2 cellular contexts compared by ENCODE assay signal in the genomic region with DNA sequence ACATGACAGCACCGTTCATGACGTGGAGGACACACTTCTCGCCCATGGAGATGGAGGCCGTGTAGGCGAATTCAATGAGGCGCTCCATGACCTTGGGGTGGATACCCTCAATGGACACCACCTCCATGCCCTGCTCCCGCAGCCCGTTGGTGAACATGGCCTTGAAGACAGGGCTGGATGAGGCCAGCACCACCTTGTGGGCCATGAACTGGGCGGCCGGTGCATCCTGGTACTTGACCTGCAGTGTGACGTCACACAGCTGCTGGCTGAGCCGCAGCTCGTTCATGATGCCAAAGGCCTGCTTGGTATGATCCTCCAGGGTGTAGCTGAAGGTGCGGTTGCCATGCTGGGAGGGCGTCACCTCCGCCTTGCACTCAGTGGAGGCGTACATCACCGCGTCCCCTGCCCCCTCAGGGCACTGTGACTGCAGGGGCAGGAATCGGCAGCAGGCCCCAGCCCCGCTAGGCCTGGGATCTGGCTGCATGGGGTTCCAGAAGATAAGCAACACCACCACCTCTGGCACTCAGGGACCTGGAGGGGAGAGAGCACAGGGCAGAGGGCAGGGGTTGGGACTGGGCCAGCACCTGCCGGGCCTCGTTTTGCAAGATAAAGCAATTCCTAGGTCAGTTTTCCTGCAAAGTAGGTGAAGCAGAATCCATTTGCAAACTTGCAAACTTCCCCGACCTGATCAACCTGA.
TF ChIP-seq lines count a peak whose summit lies in the region.

No MANE protein-coding gene starts in this region.

TF ChIP-seq in GM23338, 12 proteins besides CTCF, POLR2A, EP300 and RAD21:
- TF ChIP-seq STAT1 (IDR thresholded peaks at IDR 0.05; ENCODE audit: unreplicated experiment) (no peak), CREB1 (CRISPR knock-in tag; IDR thresholded peaks at IDR 0.05; ENCODE audit: low read depth) (peak; percentile 42; the same call in 1 of the 2 replicates)

TF ChIP-seq in K562, 482 proteins besides CTCF, POLR2A, EP300 and RAD21:
- no peak for TF ChIP-seq DNMT1 (IDR thresholded peaks at IDR 0.05)
- TF ChIP-seq ZNF3 (CRISPR knock-in tag; IDR thresholded peaks at IDR 0.05) = no peak
- TF ChIP-seq, protein P1, sequence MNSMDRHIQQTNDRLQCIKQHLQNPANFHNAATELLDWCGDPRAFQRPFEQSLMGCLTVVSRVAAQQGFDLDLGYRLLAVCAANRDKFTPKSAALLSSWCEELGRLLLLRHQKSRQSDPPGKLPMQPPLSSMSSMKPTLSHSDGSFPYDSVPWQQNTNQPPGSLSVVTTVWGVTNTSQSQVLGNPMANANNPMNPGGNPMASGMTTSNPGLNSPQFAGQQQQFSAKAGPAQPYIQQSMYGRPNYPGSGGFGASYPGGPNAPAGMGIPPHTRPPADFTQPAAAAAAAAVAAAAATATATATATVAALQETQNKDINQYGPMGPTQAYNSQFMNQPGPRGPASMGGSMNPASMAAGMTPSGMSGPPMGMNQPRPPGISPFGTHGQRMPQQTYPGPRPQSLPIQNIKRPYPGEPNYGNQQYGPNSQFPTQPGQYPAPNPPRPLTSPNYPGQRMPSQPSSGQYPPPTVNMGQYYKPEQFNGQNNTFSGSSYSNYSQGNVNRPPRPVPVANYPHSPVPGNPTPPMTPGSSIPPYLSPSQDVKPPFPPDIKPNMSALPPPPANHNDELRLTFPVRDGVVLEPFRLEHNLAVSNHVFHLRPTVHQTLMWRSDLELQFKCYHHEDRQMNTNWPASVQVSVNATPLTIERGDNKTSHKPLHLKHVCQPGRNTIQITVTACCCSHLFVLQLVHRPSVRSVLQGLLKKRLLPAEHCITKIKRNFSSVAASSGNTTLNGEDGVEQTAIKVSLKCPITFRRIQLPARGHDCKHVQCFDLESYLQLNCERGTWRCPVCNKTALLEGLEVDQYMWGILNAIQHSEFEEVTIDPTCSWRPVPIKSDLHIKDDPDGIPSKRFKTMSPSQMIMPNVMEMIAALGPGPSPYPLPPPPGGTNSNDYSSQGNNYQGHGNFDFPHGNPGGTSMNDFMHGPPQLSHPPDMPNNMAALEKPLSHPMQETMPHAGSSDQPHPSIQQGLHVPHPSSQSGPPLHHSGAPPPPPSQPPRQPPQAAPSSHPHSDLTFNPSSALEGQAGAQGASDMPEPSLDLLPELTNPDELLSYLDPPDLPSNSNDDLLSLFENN (IDR thresholded peaks at IDR 0.05; ENCODE audit: low read depth in 2 of 2, low read length in 2 of 2) = no peak
- TF ChIP-seq RNF2 (IDR thresholded peaks at IDR 0.05) = no peak
- TF ChIP-seq, protein P2, sequence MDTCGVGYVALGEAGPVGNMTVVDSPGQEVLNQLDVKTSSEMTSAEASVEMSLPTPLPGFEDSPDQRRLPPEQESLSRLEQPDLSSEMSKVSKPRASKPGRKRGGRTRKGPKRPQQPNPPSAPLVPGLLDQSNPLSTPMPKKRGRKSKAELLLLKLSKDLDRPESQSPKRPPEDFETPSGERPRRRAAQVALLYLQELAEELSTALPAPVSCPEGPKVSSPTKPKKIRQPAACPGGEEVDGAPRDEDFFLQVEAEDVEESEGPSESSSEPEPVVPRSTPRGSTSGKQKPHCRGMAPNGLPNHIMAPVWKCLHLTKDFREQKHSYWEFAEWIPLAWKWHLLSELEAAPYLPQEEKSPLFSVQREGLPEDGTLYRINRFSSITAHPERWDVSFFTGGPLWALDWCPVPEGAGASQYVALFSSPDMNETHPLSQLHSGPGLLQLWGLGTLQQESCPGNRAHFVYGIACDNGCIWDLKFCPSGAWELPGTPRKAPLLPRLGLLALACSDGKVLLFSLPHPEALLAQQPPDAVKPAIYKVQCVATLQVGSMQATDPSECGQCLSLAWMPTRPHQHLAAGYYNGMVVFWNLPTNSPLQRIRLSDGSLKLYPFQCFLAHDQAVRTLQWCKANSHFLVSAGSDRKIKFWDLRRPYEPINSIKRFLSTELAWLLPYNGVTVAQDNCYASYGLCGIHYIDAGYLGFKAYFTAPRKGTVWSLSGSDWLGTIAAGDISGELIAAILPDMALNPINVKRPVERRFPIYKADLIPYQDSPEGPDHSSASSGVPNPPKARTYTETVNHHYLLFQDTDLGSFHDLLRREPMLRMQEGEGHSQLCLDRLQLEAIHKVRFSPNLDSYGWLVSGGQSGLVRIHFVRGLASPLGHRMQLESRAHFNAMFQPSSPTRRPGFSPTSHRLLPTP (IDR thresholded peaks at IDR 0.05; ENCODE audit: borderline replicate concordance, extremely low read depth, insufficient read length) = no peak
- TF ChIP-seq SRSF7 (optimal IDR thresholded peaks at IDR 0.05; ENCODE audit: low read depth, low read length) = no peak
- TF ChIP-seq, protein P3, sequence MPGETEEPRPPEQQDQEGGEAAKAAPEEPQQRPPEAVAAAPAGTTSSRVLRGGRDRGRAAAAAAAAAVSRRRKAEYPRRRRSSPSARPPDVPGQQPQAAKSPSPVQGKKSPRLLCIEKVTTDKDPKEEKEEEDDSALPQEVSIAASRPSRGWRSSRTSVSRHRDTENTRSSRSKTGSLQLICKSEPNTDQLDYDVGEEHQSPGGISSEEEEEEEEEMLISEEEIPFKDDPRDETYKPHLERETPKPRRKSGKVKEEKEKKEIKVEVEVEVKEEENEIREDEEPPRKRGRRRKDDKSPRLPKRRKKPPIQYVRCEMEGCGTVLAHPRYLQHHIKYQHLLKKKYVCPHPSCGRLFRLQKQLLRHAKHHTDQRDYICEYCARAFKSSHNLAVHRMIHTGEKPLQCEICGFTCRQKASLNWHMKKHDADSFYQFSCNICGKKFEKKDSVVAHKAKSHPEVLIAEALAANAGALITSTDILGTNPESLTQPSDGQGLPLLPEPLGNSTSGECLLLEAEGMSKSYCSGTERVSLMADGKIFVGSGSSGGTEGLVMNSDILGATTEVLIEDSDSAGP (CRISPR knock-in tag; IDR thresholded peaks at IDR 0.05) = no peak
- no peak for TF ChIP-seq PHF21A (IDR thresholded peaks at IDR 0.05; ENCODE audit: borderline replicate concordance, low read depth)
- no peak for TF ChIP-seq TOE1 (IDR thresholded peaks at IDR 0.05; ENCODE audit: borderline replicate concordance)
- TF ChIP-seq TOE1 (CRISPR knock-in tag; IDR thresholded peaks at IDR 0.05; ENCODE audit: borderline replicate concordance, low read depth) = no peak
- TF ChIP-seq RBM17 (IDR thresholded peaks at IDR 0.05; ENCODE audit: borderline replicate concordance, low read depth, low read length) = no peak
- TF ChIP-seq, protein P4, sequence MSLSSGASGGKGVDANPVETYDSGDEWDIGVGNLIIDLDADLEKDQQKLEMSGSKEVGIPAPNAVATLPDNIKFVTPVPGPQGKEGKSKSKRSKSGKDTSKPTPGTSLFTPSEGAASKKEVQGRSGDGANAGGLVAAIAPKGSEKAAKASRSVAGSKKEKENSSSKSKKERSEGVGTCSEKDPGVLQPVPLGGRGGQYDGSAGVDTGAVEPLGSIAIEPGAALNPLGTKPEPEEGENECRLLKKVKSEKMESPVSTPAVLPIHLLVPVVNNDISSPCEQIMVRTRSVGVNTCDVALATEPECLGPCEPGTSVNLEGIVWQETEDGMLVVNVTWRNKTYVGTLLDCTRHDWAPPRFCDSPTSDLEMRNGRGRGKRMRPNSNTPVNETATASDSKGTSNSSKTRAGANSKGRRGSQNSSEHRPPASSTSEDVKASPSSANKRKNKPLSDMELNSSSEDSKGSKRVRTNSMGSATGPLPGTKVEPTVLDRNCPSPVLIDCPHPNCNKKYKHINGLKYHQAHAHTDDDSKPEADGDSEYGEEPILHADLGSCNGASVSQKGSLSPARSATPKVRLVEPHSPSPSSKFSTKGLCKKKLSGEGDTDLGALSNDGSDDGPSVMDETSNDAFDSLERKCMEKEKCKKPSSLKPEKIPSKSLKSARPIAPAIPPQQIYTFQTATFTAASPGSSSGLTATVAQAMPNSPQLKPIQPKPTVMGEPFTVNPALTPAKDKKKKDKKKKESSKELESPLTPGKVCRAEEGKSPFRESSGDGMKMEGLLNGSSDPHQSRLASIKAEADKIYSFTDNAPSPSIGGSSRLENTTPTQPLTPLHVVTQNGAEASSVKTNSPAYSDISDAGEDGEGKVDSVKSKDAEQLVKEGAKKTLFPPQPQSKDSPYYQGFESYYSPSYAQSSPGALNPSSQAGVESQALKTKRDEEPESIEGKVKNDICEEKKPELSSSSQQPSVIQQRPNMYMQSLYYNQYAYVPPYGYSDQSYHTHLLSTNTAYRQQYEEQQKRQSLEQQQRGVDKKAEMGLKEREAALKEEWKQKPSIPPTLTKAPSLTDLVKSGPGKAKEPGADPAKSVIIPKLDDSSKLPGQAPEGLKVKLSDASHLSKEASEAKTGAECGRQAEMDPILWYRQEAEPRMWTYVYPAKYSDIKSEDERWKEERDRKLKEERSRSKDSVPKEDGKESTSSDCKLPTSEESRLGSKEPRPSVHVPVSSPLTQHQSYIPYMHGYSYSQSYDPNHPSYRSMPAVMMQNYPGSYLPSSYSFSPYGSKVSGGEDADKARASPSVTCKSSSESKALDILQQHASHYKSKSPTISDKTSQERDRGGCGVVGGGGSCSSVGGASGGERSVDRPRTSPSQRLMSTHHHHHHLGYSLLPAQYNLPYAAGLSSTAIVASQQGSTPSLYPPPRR (CRISPR knock-in tag; IDR thresholded peaks at IDR 0.05; ENCODE audit: borderline replicate concordance) = no peak
- TF ChIP-seq NCOA2 (IDR thresholded peaks at IDR 0.05; ENCODE audit: partially characterized antibody in 2 of 2) = no peak
- TF ChIP-seq, protein P5, sequence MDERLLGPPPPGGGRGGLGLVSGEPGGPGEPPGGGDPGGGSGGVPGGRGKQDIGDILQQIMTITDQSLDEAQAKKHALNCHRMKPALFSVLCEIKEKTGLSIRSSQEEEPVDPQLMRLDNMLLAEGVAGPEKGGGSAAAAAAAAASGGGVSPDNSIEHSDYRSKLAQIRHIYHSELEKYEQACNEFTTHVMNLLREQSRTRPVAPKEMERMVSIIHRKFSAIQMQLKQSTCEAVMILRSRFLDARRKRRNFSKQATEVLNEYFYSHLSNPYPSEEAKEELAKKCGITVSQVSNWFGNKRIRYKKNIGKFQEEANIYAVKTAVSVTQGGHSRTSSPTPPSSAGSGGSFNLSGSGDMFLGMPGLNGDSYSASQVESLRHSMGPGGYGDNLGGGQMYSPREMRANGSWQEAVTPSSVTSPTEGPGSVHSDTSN (CRISPR knock-in tag; IDR thresholded peaks at IDR 0.05; ENCODE audit: low read depth) = no peak
- TF ChIP-seq, protein P5 (tag; conservative IDR thresholded peaks at IDR 0.05; ENCODE audit: low read depth) = no peak
- TF ChIP-seq, protein P6, sequence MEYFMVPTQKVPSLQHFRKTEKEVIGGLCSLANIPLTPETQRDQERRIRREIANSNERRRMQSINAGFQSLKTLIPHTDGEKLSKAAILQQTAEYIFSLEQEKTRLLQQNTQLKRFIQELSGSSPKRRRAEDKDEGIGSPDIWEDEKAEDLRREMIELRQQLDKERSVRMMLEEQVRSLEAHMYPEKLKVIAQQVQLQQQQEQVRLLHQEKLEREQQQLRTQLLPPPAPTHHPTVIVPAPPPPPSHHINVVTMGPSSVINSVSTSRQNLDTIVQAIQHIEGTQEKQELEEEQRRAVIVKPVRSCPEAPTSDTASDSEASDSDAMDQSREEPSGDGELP (CRISPR knock-in tag; IDR thresholded peaks at IDR 0.05; ENCODE audit: borderline replicate concordance) = peak; percentile 19; the same call in 1 of the 2 replicates
- no peak for TF ChIP-seq ZNF76 (CRISPR knock-in tag; IDR thresholded peaks at IDR 0.05; ENCODE audit: borderline replicate concordance)
- no peak for TF ChIP-seq CXXC5 (CRISPR knock-in tag; IDR thresholded peaks at IDR 0.05)
- peak; percentile 54 for TF ChIP-seq POLR2G (IDR thresholded peaks at IDR 0.05; ENCODE audit: low read depth, low read length)
- TF ChIP-seq U2AF2 (optimal IDR thresholded peaks at IDR 0.05; ENCODE audit: low read depth, low read length) = no peak
- TF ChIP-seq, protein P7, sequence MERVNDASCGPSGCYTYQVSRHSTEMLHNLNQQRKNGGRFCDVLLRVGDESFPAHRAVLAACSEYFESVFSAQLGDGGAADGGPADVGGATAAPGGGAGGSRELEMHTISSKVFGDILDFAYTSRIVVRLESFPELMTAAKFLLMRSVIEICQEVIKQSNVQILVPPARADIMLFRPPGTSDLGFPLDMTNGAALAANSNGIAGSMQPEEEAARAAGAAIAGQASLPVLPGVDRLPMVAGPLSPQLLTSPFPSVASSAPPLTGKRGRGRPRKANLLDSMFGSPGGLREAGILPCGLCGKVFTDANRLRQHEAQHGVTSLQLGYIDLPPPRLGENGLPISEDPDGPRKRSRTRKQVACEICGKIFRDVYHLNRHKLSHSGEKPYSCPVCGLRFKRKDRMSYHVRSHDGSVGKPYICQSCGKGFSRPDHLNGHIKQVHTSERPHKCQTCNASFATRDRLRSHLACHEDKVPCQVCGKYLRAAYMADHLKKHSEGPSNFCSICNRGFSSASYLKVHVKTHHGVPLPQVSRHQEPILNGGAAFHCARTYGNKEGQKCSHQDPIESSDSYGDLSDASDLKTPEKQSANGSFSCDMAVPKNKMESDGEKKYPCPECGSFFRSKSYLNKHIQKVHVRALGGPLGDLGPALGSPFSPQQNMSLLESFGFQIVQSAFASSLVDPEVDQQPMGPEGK (CRISPR knock-in tag; IDR thresholded peaks at IDR 0.05; ENCODE audit: borderline replicate concordance) = no peak
- TF ChIP-seq ZNF584 (CRISPR knock-in tag; IDR thresholded peaks at IDR 0.05; ENCODE audit: low read depth) = no peak
- peak; percentile 62 for TF ChIP-seq RBFOX2 (IDR thresholded peaks at IDR 0.05; ENCODE audit: low read depth, low read length)
- TF ChIP-seq ZFP1 (CRISPR knock-in tag; IDR thresholded peaks at IDR 0.05) = no peak
- TF ChIP-seq, protein P8, sequence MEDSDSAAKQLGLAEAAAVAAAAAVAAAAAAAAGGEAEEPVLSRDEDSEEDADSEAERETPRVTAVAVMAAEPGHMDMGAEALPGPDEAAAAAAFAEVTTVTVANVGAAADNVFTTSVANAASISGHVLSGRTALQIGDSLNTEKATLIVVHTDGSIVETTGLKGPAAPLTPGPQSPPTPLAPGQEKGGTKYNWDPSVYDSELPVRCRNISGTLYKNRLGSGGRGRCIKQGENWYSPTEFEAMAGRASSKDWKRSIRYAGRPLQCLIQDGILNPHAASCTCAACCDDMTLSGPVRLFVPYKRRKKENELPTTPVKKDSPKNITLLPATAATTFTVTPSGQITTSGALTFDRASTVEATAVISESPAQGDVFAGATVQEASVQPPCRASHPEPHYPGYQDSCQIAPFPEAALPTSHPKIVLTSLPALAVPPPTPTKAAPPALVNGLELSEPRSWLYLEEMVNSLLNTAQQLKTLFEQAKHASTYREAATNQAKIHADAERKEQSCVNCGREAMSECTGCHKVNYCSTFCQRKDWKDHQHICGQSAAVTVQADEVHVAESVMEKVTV (CRISPR knock-in tag; IDR thresholded peaks at IDR 0.05) = no peak
- TF ChIP-seq ZNF717 (CRISPR knock-in tag; IDR thresholded peaks at IDR 0.05) = no peak
- TF ChIP-seq GATA2 (CRISPR knock-in tag; IDR thresholded peaks at IDR 0.05) = no peak
- TF ChIP-seq, protein P9, sequence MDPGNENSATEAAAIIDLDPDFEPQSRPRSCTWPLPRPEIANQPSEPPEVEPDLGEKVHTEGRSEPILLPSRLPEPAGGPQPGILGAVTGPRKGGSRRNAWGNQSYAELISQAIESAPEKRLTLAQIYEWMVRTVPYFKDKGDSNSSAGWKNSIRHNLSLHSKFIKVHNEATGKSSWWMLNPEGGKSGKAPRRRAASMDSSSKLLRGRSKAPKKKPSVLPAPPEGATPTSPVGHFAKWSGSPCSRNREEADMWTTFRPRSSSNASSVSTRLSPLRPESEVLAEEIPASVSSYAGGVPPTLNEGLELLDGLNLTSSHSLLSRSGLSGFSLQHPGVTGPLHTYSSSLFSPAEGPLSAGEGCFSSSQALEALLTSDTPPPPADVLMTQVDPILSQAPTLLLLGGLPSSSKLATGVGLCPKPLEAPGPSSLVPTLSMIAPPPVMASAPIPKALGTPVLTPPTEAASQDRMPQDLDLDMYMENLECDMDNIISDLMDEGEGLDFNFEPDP (CRISPR knock-in tag; IDR thresholded peaks at IDR 0.05) = no peak
